Comparison of ENCODE assay signal across 8 cellular contexts in genomic region chr17:47253541-47254402, GRCh38. TPM values are rescaled to one million over a fixed set of nuclear protein-coding genes. Genes with fewer than 3 reads are reported as not detected.
A peak's percentile ranks its signal among the peaks of the same experiment; 100 is the strongest.
DNase-seq lines count a peak whose midpoint lies in the region; ATAC-seq, FAIRE-seq and TF ChIP-seq lines count a peak whose summit lies in the region.

Gene ITGB3 (plus strand): TSS chr17:47253827. CDS start chr17:47253862, 35 bp downstream.

- peak within 1 kb of the TSS; percentile 95 for H3K4me2 ChIP-seq in A549

- ATAC-seq in A549 (peak; percentile 98 to 99), HG03103 (IDR thresholded peaks at IDR 0.05; ENCODE audit: low read depth, unreplicated experiment) (peak; percentile 66)

- H3K36me3 ChIP-seq in endodermal cell (ENCODE audit: control insufficient read depth, insufficient read depth, low read length): no peaks in the 10 kb centered on the region

- H3K27ac ChIP-seq in A549: peak within 1 kb of the TSS; percentile 42 to 82; a peak in 5 of 6 replicates
- no peak within 1 kb of the TSS for H3K27ac ChIP-seq in endodermal cell (ENCODE audit: low read depth, low read length)

- no peak for FAIRE-seq in A549 (lab: Jason Lieb, UNC)
- peak; percentile 45 for FAIRE-seq in GM18507 (lab: Jason Lieb, UNC)

- no peak for TF ChIP-seq EP300 in A549 (IDR thresholded peaks at IDR 0.05)

- peak within 1 kb of the TSS; percentile 74 for H3K4me3 Mint-ChIP-seq in endodermal cell

- peaks cover 13% of the 10 kb centered on the region; the same call in 2 of the 3 replicates for H3K4me1 ChIP-seq in A549
- no peaks in the 10 kb centered on the region for H3K4me1 ChIP-seq in endodermal cell (ENCODE audit: control insufficient read depth, insufficient read depth, low read length)
- H3K4me1 ChIP-seq in mononuclear cell (ENCODE audit: insufficient read depth, low read length): peaks cover 8% of the 10 kb centered on the region

- H3K9ac ChIP-seq in endodermal cell (ENCODE audit: extremely low read depth, low read length, poor library complexity, severe bottlenecking): no peak within 1 kb of the TSS

- H3K4me1 Mint-ChIP-seq in endodermal cell: peaks cover 23% of the 10 kb centered on the region

- TF ChIP-seq RAD21 in A549 (conservative IDR thresholded peaks at IDR 0.05 in 1 of 2, IDR thresholded peaks at IDR 0.05 in 1 of 2): peak in 1 of 2 experiments; percentile 40; a peak in 3 of 5 replicates

- peak; percentile 63 for TF ChIP-seq CTCF in A549 (IDR thresholded peaks at IDR 0.05)
- TF ChIP-seq CTCF in endodermal cell (conservative IDR thresholded peaks at IDR 0.05): peak; percentile 72

- no peak for TF ChIP-seq POLR2A in A549 (IDR thresholded peaks at IDR 0.05; ENCODE audit: low read length)

- peaks cover 29% of the 10 kb centered on the region for H3K27me3 ChIP-seq in endodermal cell (ENCODE audit: control insufficient read depth, insufficient read depth, low read length, poor library complexity, severe bottlenecking)
- peaks cover 61% of the 10 kb centered on the region for H3K27me3 ChIP-seq in mononuclear cell (ENCODE audit: insufficient read depth, low read length)

- H3K9me3 Mint-ChIP-seq in endodermal cell: no peaks in the 10 kb centered on the region

- CTCF ChIA-PET in A549 (lab: Yijun Ruan, JAX): interaction anchor here (0.5 to 7.4 kb wide), 14 partner anchors 11 to 1625 kb away, joined by 3 to 47 read pairs (median 4); no protein-coding TSS in a partner anchor

- whole genome bisulfite sequencing in A549 (ENCODE audit: missing lambda C conversion rate): 10% methylated on average over 72 of the region's 112 CpGs
- WGBS in endodermal cell (ENCODE audit: insufficient coverage in 1 of 2, insufficient read length in 1 of 2), 2 experiments: 1 to 3% methylated on average over 49 to 108 of the region's 112 CpGs

- POLR2A ChIA-PET in A549 (lab: Yijun Ruan, JAX): interaction anchor here (1.0 kb wide), 1 partner anchor 70 kb away, joined by 5 read pairs; the partner anchor contains the start of gene EFCAB13

- no peaks in the 10 kb centered on the region for H3K36me3 Mint-ChIP-seq in endodermal cell (ENCODE audit: low read depth)

- no peaks in the 10 kb centered on the region for H3K9me3 ChIP-seq in A549
- no peaks in the 10 kb centered on the region for H3K9me3 ChIP-seq in endodermal cell (ENCODE audit: control insufficient read depth, low read length)
- no peaks in the 10 kb centered on the region for H3K9me3 ChIP-seq in mononuclear cell (ENCODE audit: low read depth, low read length)

- DNase-seq in A549 (ENCODE audit: low read depth in 1 of 2, low spot score in 1 of 2) (peak; percentile 78 to 83), GM18507 (ENCODE audit: extremely low spot score, insufficient read length, low read depth) (peak; percentile 66), NCI-H526 treated with DMSO at 0.1 percent for 48 hours (lab: John Stamatoyannopoulos, UW) (peak; percentile 65), endodermal cell (peak; percentile 95)
- DNase-seq in activated CD8-positive, alpha-beta memory T cell treated with anti-CD3 and anti-CD28 coated beads for 4 hours (ENCODE audit: low read depth in 2 of 2): peak; percentile 12 to 31
- DNase-seq in stimulated activated CD8-positive, alpha-beta memory T cell treated with anti-CD3 and anti-CD28 coated beads, Interleukin-2, amount 100 ng/mL, for 48 hours (ENCODE audit: low read depth in 2 of 2): peak; percentile 54 to 59

- H3K27me3 Mint-ChIP-seq in endodermal cell (ENCODE audit: insufficient read depth): peaks cover 54% of the 10 kb centered on the region

- H3K27ac Mint-ChIP-seq in endodermal cell: no peak within 1 kb of the TSS

- H3K4me3 ChIP-seq in A549: peak within 1 kb of the TSS; percentile 56
- H3K4me3 ChIP-seq in endodermal cell (ENCODE audit: low read length): peak within 1 kb of the TSS; percentile 81
- H3K4me3 ChIP-seq in mononuclear cell (ENCODE audit: low read length): peak within 1 kb of the TSS; percentile 39

TF ChIP-seq in A549, 52 proteins besides CTCF, POLR2A, EP300 and RAD21:
- TF ChIP-seq HDAC2 (IDR thresholded peaks at IDR 0.05) (peak; percentile 97), NFE2L2 (conservative IDR thresholded peaks at IDR 0.05; ENCODE audit: low read length) (no peak), JUN (IDR thresholded peaks at IDR 0.05) (peak in 1 of 2 experiments; percentile 32; a peak in 1 of 5 replicates)
- TF ChIP-seq, protein P1, sequence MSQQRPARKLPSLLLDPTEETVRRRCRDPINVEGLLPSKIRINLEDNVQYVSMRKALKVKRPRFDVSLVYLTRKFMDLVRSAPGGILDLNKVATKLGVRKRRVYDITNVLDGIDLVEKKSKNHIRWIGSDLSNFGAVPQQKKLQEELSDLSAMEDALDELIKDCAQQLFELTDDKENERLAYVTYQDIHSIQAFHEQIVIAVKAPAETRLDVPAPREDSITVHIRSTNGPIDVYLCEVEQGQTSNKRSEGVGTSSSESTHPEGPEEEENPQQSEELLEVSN (IDR thresholded peaks at IDR 0.05; ENCODE audit: borderline replicate concordance, low read depth): peak; percentile 69; the same call in 1 of the 2 replicates

RNA-seq across cellular contexts. Expression of gene ITGB3, which starts in this region (rescaled TPM):
- polyA plus RNA-seq in A549 (2011; rRNA removed) (0.34 and 0.90 TPM in 2 replicates), A549 (2017; fragmentation: RNase III; extraction: RNeasy Plus Mini Kit Qiagen cat#74134 plus additional on column Dnase treatment) (3.7 to 6.2 TPM (median 5.0 TPM) in 3 replicates)
- 0.15 and 0.32 TPM in 2 replicates for polyA plus RNA-seq in A549 (2012; cell fraction: cytosol; rRNA removed)
- polyA plus RNA-seq in A549 (2012; cell fraction: nucleus; rRNA removed): 0.18 and 0.29 TPM in 2 replicates
- 1.7 and 2.6 TPM in 2 replicates for polyA minus RNA-seq in A549 (2011; rRNA and poly(A)+ RNA removed)
- total RNA-seq in endodermal cell (under 1 TPM; 0.51 to 0.73 TPM), mononuclear cell (66.3 TPM)
- polyA plus RNA-seq in endodermal cell (2013, experiment 1 of 2): 0.18 TPM
- 0.33 TPM for polyA plus RNA-seq in endodermal cell (2013, experiment 2 of 2)

Comparison
In these comparisons a context has a peak if more than half of its experiments do, and no peak if none do; other contexts are left out.
1. RNA of gene ITGB3 (total RNA-seq): 66.3 TPM in mononuclear cell (single experiment); 0.51 to 0.73 TPM in endodermal cell; every median in the first group is over 10 times any median in the second.
2. Peak in DNase-seq and H3K4me3 ChIP-seq in endodermal cell; RNA of the gene not detected or under 1 TPM.
3. DNase-seq: peak in every context shown above with its lines; median percentile 95 in endodermal cell; 80 in A549; 66 in GM18507; 65 in NCI-H526 treated with DMSO at 0.1 percent for 48 hours; 56 in stimulated activated CD8-positive, alpha-beta memory T cell treated with anti-CD3 and anti-CD28 coated beads, Interleukin-2, amount 100 ng/mL, for 48 hours; 22 in activated CD8-positive, alpha-beta memory T cell treated with anti-CD3 and anti-CD28 coated beads for 4 hours.
4. Peak in every context shown above with its lines, with median percentiles within 50 percentile points of each other: H3K4me3 ChIP-seq.